Comparison of ENCODE assay signal across 9 cellular contexts in genomic region chr6:3561745-3562144, GRCh38.
DNase-seq lines count a peak whose midpoint lies in the region; ATAC-seq and TF ChIP-seq lines count a peak whose summit lies in the region.
"Had no signal": no experiment of that assay in that cellular context is flagged by ENCODE, and none has a peak within 500 bp of the region (broad histone marks: within the 10 kb centered on the region; RNA-seq: fewer than 3 reads in every experiment).

No MANE protein-coding gene starts in this region.

- H2AK9ac ChIP-seq in IMR-90 (replicated peaks; ENCODE audit: low read depth, low read length, poor library complexity) = no peak overlapping the region

- no peaks in the 10 kb centered on the region for H4K20me1 ChIP-seq in IMR-90 (ENCODE audit: insufficient read depth, low read length)

- H3K36me3 ChIP-seq in IMR-90 (ENCODE audit: control insufficient read depth, insufficient read depth, low read length) = no peaks in the 10 kb centered on the region
- no peaks in the 10 kb centered on the region for H3K36me3 ChIP-seq in endodermal cell (ENCODE audit: control insufficient read depth, insufficient read depth, low read length)
- H3K36me3 ChIP-seq: esophagus muscularis mucosa had no signal

- H3K4me1 ChIP-seq in IMR-90 (ENCODE audit: control insufficient read depth, insufficient read depth, low read length) (peaks cover 3% of the 10 kb centered on the region; the same call in 1 of the 2 replicates), endodermal cell (ENCODE audit: control insufficient read depth, insufficient read depth, low read length) (no peaks in the 10 kb centered on the region)
- H3K4me1 ChIP-seq: esophagus muscularis mucosa had no signal

- no peak overlapping the region for H3K4me3 ChIP-seq in IMR-90 (ENCODE audit: insufficient read depth, low read depth, low read length)
- H3K4me3 ChIP-seq in endodermal cell (ENCODE audit: low read length) = no peak overlapping the region
- H3K4me3 ChIP-seq: esophagus muscularis mucosa had no signal

- POLR2A ChIA-PET in IMR-90 (lab: Charles Lee; ENCODE audit: unreplicated experiment) = no interaction called here

- no peak overlapping the region for H3K56ac ChIP-seq in IMR-90 (ENCODE audit: extremely low read depth, insufficient read depth, low read length)

- H3K9me3 ChIP-seq in IMR-90 (ENCODE audit: control insufficient read depth, insufficient read depth, low read length) = peaks cover 4% of the 10 kb centered on the region; the same call in 1 of the 2 replicates
- H3K9me3 ChIP-seq in endodermal cell (ENCODE audit: control insufficient read depth, low read length) = no peaks in the 10 kb centered on the region
- H3K9me3 ChIP-seq: esophagus muscularis mucosa had no signal

- H3K4me2 ChIP-seq in IMR-90 (ENCODE audit: low read depth, low read length) = no peak overlapping the region

- H3K14ac ChIP-seq in IMR-90 (replicated peaks; ENCODE audit: low read depth, low read length) = no peak overlapping the region

- H2AK5ac ChIP-seq in IMR-90 (ENCODE audit: low read depth, low read length) = no peak overlapping the region

- H3K27me3 Mint-ChIP-seq in endodermal cell (ENCODE audit: insufficient read depth) = no peaks in the 10 kb centered on the region
- H3K27me3 Mint-ChIP-seq in activated naive CD8-positive, alpha-beta T cell treated with anti-CD3 and anti-CD28 coated beads, Interleukin-2, amount 50 U/mL, for 24 hours = peaks cover 3% of the 10 kb centered on the region

- no peak overlapping the region for H2BK15ac ChIP-seq in IMR-90 (ENCODE audit: low read depth, low read length)

- H4K91ac ChIP-seq in IMR-90 (ENCODE audit: insufficient read depth, low read depth, low read length) = no peak overlapping the region

- no peak overlapping the region for H3K27ac ChIP-seq in IMR-90 (ENCODE audit: insufficient read depth, low read length)
- H3K27ac ChIP-seq in endodermal cell (ENCODE audit: low read depth, low read length) = no peak overlapping the region
- H3K27ac ChIP-seq: esophagus muscularis mucosa had no signal

- H2BK120ac ChIP-seq in IMR-90 (ENCODE audit: low read depth, low read length) = no peak overlapping the region

- intact Hi-C loops in IMR-90 (cut with micrococcal nuclease) = no loop called here

- no peaks in the 10 kb centered on the region for H3K79me1 ChIP-seq in IMR-90 (ENCODE audit: low read depth in 1 of 2, low read length in 2 of 2)

- WGBS in IMR-90 (ENCODE audit: extremely low coverage in 2 of 2, insufficient read length in 1 of 2), 2 experiments = no CpG with 5 or more reads among the region's 1 CpG
- WGBS in endodermal cell (ENCODE audit: insufficient coverage in 1 of 2, insufficient read length in 1 of 2), 2 experiments = 42% methylated on average over 1 of the region's 1 CpG; no CpG with 5 or more reads in 1 of the 2 experiments

- H3K36me3 Mint-ChIP-seq in endodermal cell (ENCODE audit: low read depth) = no peaks in the 10 kb centered on the region
- no peaks in the 10 kb centered on the region for H3K36me3 Mint-ChIP-seq in activated naive CD8-positive, alpha-beta T cell treated with anti-CD3 and anti-CD28 coated beads, Interleukin-2, amount 50 U/mL, for 24 hours (ENCODE audit: low read depth)

- TF ChIP-seq CTCF in IMR-90 (conservative IDR thresholded peaks at IDR 0.05; ENCODE audit: low read depth, low read length) = 0 out of 2 replicates have a peak, but pooled peaks have one; percentile 22
- peak; percentile 66 for TF ChIP-seq CTCF in endodermal cell (conservative IDR thresholded peaks at IDR 0.05)

- H3K27me3 ChIP-seq in IMR-90 (ENCODE audit: control insufficient read depth, insufficient read depth, low read length) (peaks cover 49% of the 10 kb centered on the region), endodermal cell (ENCODE audit: control insufficient read depth, insufficient read depth, low read length, poor library complexity, severe bottlenecking) (no peaks in the 10 kb centered on the region)
- H3K27me3 ChIP-seq: esophagus muscularis mucosa had no signal

- no peak overlapping the region for H3K27ac Mint-ChIP-seq in endodermal cell
- no peak overlapping the region for H3K27ac Mint-ChIP-seq in activated naive CD8-positive, alpha-beta T cell treated with anti-CD3 and anti-CD28 coated beads, Interleukin-2, amount 50 U/mL, for 24 hours

- no peak overlapping the region for H2BK5ac ChIP-seq in IMR-90 (ENCODE audit: low read depth, low read length, poor library complexity, severe bottlenecking)

- DNase-seq in IMR-90 (peak; percentile 35), NCI-H526 (lab: John Stamatoyannopoulos, UW) (peak; percentile 65 to 81), endodermal cell (peak; percentile 70), pulmonary artery endothelial cell (ENCODE audit: low read depth, low spot score) (peak; percentile 59), epidermal melanocyte (ENCODE audit: insufficient read length, low spot score) (no peak)
- DNase-seq in activated naive CD8-positive, alpha-beta T cell treated with anti-CD3 and anti-CD28 coated beads, Interleukin-2, amount 50 U/mL, for 24 hours = no peak
- DNase-seq: activated T-cell treated with anti-CD3 and anti-CD28 coated beads, Interleukin-2, amount 50 U/mL, for 4 hours had no signal

- no peak; the same call in 1 of the 2 replicates for TF ChIP-seq RAD21 in IMR-90 (IDR thresholded peaks at IDR 0.05; ENCODE audit: low read length)

- no peak overlapping the region for H3K18ac ChIP-seq in IMR-90 (ENCODE audit: low read depth, low read length)

- ATAC-seq in IMR-90 (ENCODE audit: low read depth) (peak; percentile 42; the same call in 1 of the 2 replicates), GM21528 (IDR thresholded peaks at IDR 0.05; ENCODE audit: low FRiP score, unreplicated experiment) (no peak)
- no peak for ATAC-seq in activated naive CD8-positive, alpha-beta T cell treated with anti-CD3 and anti-CD28 coated beads, Interleukin-2, amount 50 U/mL, for 24 hours
- ATAC-seq: activated T-cell treated with anti-CD3 and anti-CD28 coated beads, Interleukin-2, amount 50 U/mL, for 4 hours had no signal

- H3K9me1 ChIP-seq in IMR-90 (ENCODE audit: insufficient read depth, low read length) = no peaks in the 10 kb centered on the region

- H3K4me1 Mint-ChIP-seq in endodermal cell = peaks cover 7% of the 10 kb centered on the region
- H3K4me1 Mint-ChIP-seq in activated naive CD8-positive, alpha-beta T cell treated with anti-CD3 and anti-CD28 coated beads, Interleukin-2, amount 50 U/mL, for 24 hours = no peaks in the 10 kb centered on the region

- TF ChIP-seq POLR2A in IMR-90 (IDR thresholded peaks at IDR 0.05; ENCODE audit: low read depth, low read length) = no peak

- BruUV-seq in IMR-90 (replicated peaks; lab: Mats Ljungman, UMichigan) = no TSS peak

- H3K9me3 Mint-ChIP-seq in endodermal cell = no peaks in the 10 kb centered on the region
- H3K9me3 Mint-ChIP-seq in activated naive CD8-positive, alpha-beta T cell treated with anti-CD3 and anti-CD28 coated beads, Interleukin-2, amount 50 U/mL, for 24 hours = no peaks in the 10 kb centered on the region
- H3K9me3 Mint-ChIP-seq: activated T-cell treated with anti-CD3 and anti-CD28 coated beads, Interleukin-2, amount 50 U/mL, for 4 hours had no signal

- no peak overlapping the region for H3K9ac ChIP-seq in IMR-90 (ENCODE audit: low read depth, low read length)
- no peak overlapping the region for H3K9ac ChIP-seq in endodermal cell (ENCODE audit: extremely low read depth, low read length, poor library complexity, severe bottlenecking)

- no peak overlapping the region for H2AFZ ChIP-seq in IMR-90 (replicated peaks; ENCODE audit: low read length, poor library complexity)

- no peak overlapping the region for H3K4ac ChIP-seq in IMR-90 (ENCODE audit: low read depth, low read length)

- no peak overlapping the region for H3K4me3 Mint-ChIP-seq in endodermal cell
- no peak overlapping the region for H3K4me3 Mint-ChIP-seq in activated naive CD8-positive, alpha-beta T cell treated with anti-CD3 and anti-CD28 coated beads, Interleukin-2, amount 50 U/mL, for 24 hours
- H3K4me3 Mint-ChIP-seq: activated T-cell treated with anti-CD3 and anti-CD28 coated beads, Interleukin-2, amount 50 U/mL, for 4 hours had no signal

- CTCF ChIA-PET in IMR-90 (lab: Yijun Ruan, JAX) = no interaction called here

- in situ Hi-C loops in IMR-90 (cut with MboI; ENCODE audit: low sequenced_read_pairs) = no loop called here

- dilution Hi-C loops in IMR-90 (cut with HindIII; ENCODE audit: low sequenced_read_pairs, unreplicated experiment) = no loop called here

- no peak overlapping the region for H4K5ac ChIP-seq in IMR-90 (ENCODE audit: low read depth, low read length)

- no peak overlapping the region for H3K23ac ChIP-seq in IMR-90 (ENCODE audit: low read depth, low read length)

- H4K8ac ChIP-seq in IMR-90 (ENCODE audit: low read depth in 2 of 2, low read length in 2 of 2) = no peak overlapping the region

- H2BK20ac ChIP-seq in IMR-90 (ENCODE audit: low read depth, low read length) = no peak overlapping the region

TF ChIP-seq in IMR-90, 13 proteins besides CTCF, POLR2A, EP300 and RAD21:
- TF ChIP-seq MAFK (IDR thresholded peaks at IDR 0.05; ENCODE audit: low read depth, low read length) (no peak), MAZ (IDR thresholded peaks at IDR 0.05; ENCODE audit: borderline replicate concordance, low read depth, low read length) (no peak), RCOR1 (IDR thresholded peaks at IDR 0.05; ENCODE audit: insufficient replicate concordance, low read length) (no peak)

Comparison
In these comparisons a context has a peak if more than half of its experiments do, and no peak if none do; other contexts are left out.
1. DNase-seq: peak in IMR-90 (single experiment), NCI-H526 (2 of 2), endodermal cell (single experiment) and pulmonary artery endothelial cell (single experiment); none in epidermal melanocyte (single experiment) and activated naive CD8-positive, alpha-beta T cell treated with anti-CD3 and anti-CD28 coated beads, Interleukin-2, amount 50 U/mL, for 24 hours (single experiment).